In genomic region chr2:231102772-231103171, GRCh38 we compare ENCODE assay signal across 21 cellular contexts. TPM values are rescaled to one million over a fixed set of nuclear protein-coding genes. Genes with fewer than 3 reads are reported as not detected.
DNase-seq lines count a peak whose midpoint lies in the region; ATAC-seq and TF ChIP-seq lines count a peak whose summit lies in the region.
"Had no signal": no experiment of that assay in that cellular context is flagged by ENCODE, and none has a peak within 500 bp of the region (broad histone marks: within the 10 kb centered on the region; RNA-seq: fewer than 3 reads in every experiment).

No MANE protein-coding gene starts in this region.

- no peak overlapping the region for H3K4me3 Mint-ChIP-seq in nephron progenitor cell
- no peak overlapping the region for H3K4me3 Mint-ChIP-seq in activated CD8-positive, alpha-beta T cell treated with anti-CD3 and anti-CD28 coated beads, Interleukin-2, amount 10 ng/mL, durations not matched to agents 7 days and 5 days
- H3K4me3 Mint-ChIP-seq: activated CD4-positive, alpha-beta T cell treated with anti-CD3 and anti-CD28 coated beads, Interleukin-2, amount 10 ng/mL, durations not matched to agents 7 days and 5 days; CD14-positive monocyte; naive thymus-derived CD4-positive, alpha-beta T cell had no signal

- intact Hi-C loops in colonic mucosa (cut with DNase I) = loop anchor here (5.0 to 10.0 kb wide), 2 partner anchors 122 to 310 kb away; no protein-coding TSS in a partner anchor

- H3K27me3 Mint-ChIP-seq in nephron progenitor cell (ENCODE audit: low read depth, poor library complexity) = no peaks in the 10 kb centered on the region
- H3K27me3 Mint-ChIP-seq in activated CD8-positive, alpha-beta T cell treated with anti-CD3 and anti-CD28 coated beads, Interleukin-2, amount 10 ng/mL, durations not matched to agents 7 days and 5 days (ENCODE audit: low read depth) = no peaks in the 10 kb centered on the region
- H3K27me3 Mint-ChIP-seq: activated CD4-positive, alpha-beta T cell treated with anti-CD3 and anti-CD28 coated beads, Interleukin-2, amount 10 ng/mL, durations not matched to agents 7 days and 5 days; naive thymus-derived CD4-positive, alpha-beta T cell had no signal

- H3K4me1 Mint-ChIP-seq in nephron progenitor cell = no peaks in the 10 kb centered on the region
- no peaks in the 10 kb centered on the region for H3K4me1 Mint-ChIP-seq in activated CD8-positive, alpha-beta T cell treated with anti-CD3 and anti-CD28 coated beads, Interleukin-2, amount 10 ng/mL, durations not matched to agents 7 days and 5 days (ENCODE audit: low read depth)
- H3K4me1 Mint-ChIP-seq: CD14-positive monocyte had no signal

- no peaks in the 10 kb centered on the region for H3K27me3 ChIP-seq in ACC112 (ENCODE audit: insufficient read depth, low read length)
- no peaks in the 10 kb centered on the region for H3K27me3 ChIP-seq in colonic mucosa
- H3K27me3 ChIP-seq: suprapubic skin had no signal

- peaks cover 33% of the 10 kb centered on the region for H3K9me3 Mint-ChIP-seq in nephron progenitor cell
- peaks cover 16% of the 10 kb centered on the region for H3K9me3 Mint-ChIP-seq in activated CD8-positive, alpha-beta T cell treated with anti-CD3 and anti-CD28 coated beads, Interleukin-2, amount 10 ng/mL, durations not matched to agents 7 days and 5 days (ENCODE audit: insufficient read depth)

- H3K9me3 ChIP-seq in colonic mucosa = no peaks in the 10 kb centered on the region

- H3K79me2 ChIP-seq in ACC112 (ENCODE audit: control insufficient read depth, insufficient read depth, low read length, unreplicated experiment) = peaks cover 12% of the 10 kb centered on the region

- H3K27ac Mint-ChIP-seq in nephron progenitor cell = peak overlapping the region; percentile 68
- no peak overlapping the region for H3K27ac Mint-ChIP-seq in activated CD8-positive, alpha-beta T cell treated with anti-CD3 and anti-CD28 coated beads, Interleukin-2, amount 10 ng/mL, durations not matched to agents 7 days and 5 days
- H3K27ac Mint-ChIP-seq: activated CD4-positive, alpha-beta T cell treated with anti-CD3 and anti-CD28 coated beads, Interleukin-2, amount 10 ng/mL, durations not matched to agents 7 days and 5 days; CD14-positive monocyte had no signal

- H3K36me3 ChIP-seq in ACC112 (ENCODE audit: insufficient read depth, low read length) = peaks cover 9% of the 10 kb centered on the region; the same call in 1 of the 2 replicates
- no peaks in the 10 kb centered on the region for H3K36me3 ChIP-seq in colonic mucosa

- POLR2A ChIA-PET in activated CD8-positive, alpha-beta T cell treated with anti-CD3 and anti-CD28 coated beads, Interleukin-2, amount 10 ng/mL, durations not matched to agents 7 days and 5 days (lab: Charles Lee) = no interaction called here

- peak; percentile 19 for DNase-seq in LHCN-M2 (ENCODE audit: low read depth)
- no peak for DNase-seq in colonic mucosa
- no peak for DNase-seq in nephron progenitor cell
- DNase-seq in NCI-H510A treated with DMSO at 0.1 percent for 48 hours (lab: John Stamatoyannopoulos, UW) = no peak
- DNase-seq in activated CD8-positive, alpha-beta T cell treated with anti-CD3 and anti-CD28 coated beads, Interleukin-2, amount 10 ng/mL, durations not matched to agents 7 days and 5 days = no peak
- DNase-seq: activated CD4-positive, alpha-beta T cell treated with anti-CD3 and anti-CD28 coated beads, Interleukin-2, amount 10 ng/mL, durations not matched to agents 7 days and 5 days; activated naive CD4-positive, alpha-beta T cell; DMS79; head of caudate nucleus; MV-4-11; naive thymus-derived CD4-positive, alpha-beta T cell; NCI-H2029; NCI-H446 had no signal

- ATAC-seq in GM21447 (IDR thresholded peaks at IDR 0.05; ENCODE audit: unreplicated experiment) (no peak), HG03039 (IDR thresholded peaks at IDR 0.05; ENCODE audit: unreplicated experiment) (no peak)
- ATAC-seq in activated CD8-positive, alpha-beta T cell treated with anti-CD3 and anti-CD28 coated beads, Interleukin-2, amount 10 ng/mL, durations not matched to agents 7 days and 5 days = no peak
- ATAC-seq: naive thymus-derived CD4-positive, alpha-beta T cell had no signal

- peak overlapping the region; percentile 34; the same call in 1 of the 2 replicates for H3K27ac ChIP-seq in ACC112 (ENCODE audit: low read depth, low read length)
- H3K27ac ChIP-seq in colonic mucosa = peak overlapping the region; percentile 60
- H3K27ac ChIP-seq: HL-60, suprapubic skin had no signal

- H3K36me3 Mint-ChIP-seq in nephron progenitor cell (ENCODE audit: low read depth) = peaks cover 38% of the 10 kb centered on the region
- H3K36me3 Mint-ChIP-seq in activated CD8-positive, alpha-beta T cell treated with anti-CD3 and anti-CD28 coated beads, Interleukin-2, amount 10 ng/mL, durations not matched to agents 7 days and 5 days (ENCODE audit: low read depth) = peaks cover 35% of the 10 kb centered on the region

- CTCF ChIA-PET in activated CD8-positive, alpha-beta T cell treated with anti-CD3 and anti-CD28 coated beads, Interleukin-2, amount 10 ng/mL, durations not matched to agents 7 days and 5 days (lab: Charles Lee) = interaction anchor here (0.9 to 7.7 kb wide), 11 partner anchors 8 to 349 kb away, joined by 3 to 48 read pairs (median 10); partner anchors contain the start of gene HTR2B

- TF ChIP-seq CTCF in colonic mucosa (IDR thresholded peaks at IDR 0.05) (no peak), nephron progenitor cell (IDR thresholded peaks at IDR 0.05) (no peak)

- H3K4me1 ChIP-seq in ACC112 (ENCODE audit: control insufficient read depth, insufficient read depth, low read length, unreplicated experiment) (peaks cover 16% of the 10 kb centered on the region), colonic mucosa (no peaks in the 10 kb centered on the region)

- no peak overlapping the region for H3K4me3 ChIP-seq in ACC112 (ENCODE audit: low read depth, low read length)
- no peak overlapping the region for H3K4me3 ChIP-seq in colonic mucosa
- H3K4me3 ChIP-seq: suprapubic skin had no signal

- H3K9ac ChIP-seq in colonic mucosa (ENCODE audit: low read depth in 2 of 2, low read length in 2 of 2) = no peak overlapping the region

- no peak overlapping the region for H2AFZ ChIP-seq in ACC112 (ENCODE audit: low read length, unreplicated experiment)

RNA-seq across cellular contexts. Expression of gene HTR2B, which starts 22.1 kb away (rescaled TPM):
- total RNA-seq in LHCN-M2 (2014; rRNA removed) (0.13 and 0.52 TPM in 2 replicates), colonic mucosa (under 1 TPM in 1 of 2 donors, not detected in 1; 0.27 TPM)
- 0.18 TPM for polyA plus RNA-seq in LHCN-M2 (2012)
- total RNA-seq in activated CD8-positive, alpha-beta T cell treated with anti-CD3 and anti-CD28 coated beads, Interleukin-2, amount 10 ng/mL, durations not matched to agents 7 days and 5 days = not detected
- total RNA-seq: A673; epithelial cell of proximal tubule; naive thymus-derived CD4-positive, alpha-beta T cell; suprapubic skin had no signal
- polyA plus RNA-seq: CD14-positive monocyte had no signal

RNA-seq across cellular contexts. Expression of gene PSMD1, which starts 46.1 kb away (rescaled TPM):
- total RNA-seq in LHCN-M2 (2014; rRNA removed) = 142 and 172 TPM in 2 replicates
- 102 TPM for polyA plus RNA-seq in LHCN-M2 (2012)
- total RNA-seq in colonic mucosa = 100 to 1,000 TPM in 1 of 2 donors, 10 to 100 TPM in 1; 74.1 to 114 TPM
- 10 to 100 TPM; 92.8 to 94.1 TPM for total RNA-seq in activated CD8-positive, alpha-beta T cell treated with anti-CD3 and anti-CD28 coated beads, Interleukin-2, amount 10 ng/mL, durations not matched to agents 7 days and 5 days
